In the genomic region with DNA sequence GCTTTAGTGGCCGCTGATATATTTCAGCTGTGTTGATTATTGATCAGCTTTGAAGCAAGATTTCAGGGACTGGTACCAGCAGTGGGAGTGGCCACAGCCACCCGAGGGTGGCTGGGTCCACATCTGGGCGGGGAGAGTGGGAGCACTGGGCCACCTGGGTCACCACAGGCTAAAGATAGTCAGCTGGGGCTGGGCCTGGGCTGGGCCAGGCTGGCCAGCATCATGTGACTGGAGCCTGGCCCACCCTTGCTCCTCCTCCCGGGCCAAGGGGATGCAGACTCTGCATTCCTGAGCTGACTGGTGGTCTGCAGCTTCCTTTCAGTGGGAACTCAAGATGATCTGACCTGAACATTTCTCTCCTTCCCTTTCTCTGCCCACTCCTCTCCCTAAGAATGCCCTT, we compare ENCODE assay signal across 13 cellular contexts. TPM values are rescaled to one million over a fixed set of nuclear protein-coding genes. Genes with fewer than 3 reads are reported as not detected.
DNase-seq lines count a peak whose midpoint lies in the region; ATAC-seq and TF ChIP-seq lines count a peak whose summit lies in the region.
"Had no signal": no experiment of that assay in that cellular context is flagged by ENCODE, and none has a peak within 500 bp of the region (broad histone marks: within the 10 kb centered on the region; RNA-seq: fewer than 3 reads in every experiment).

No MANE protein-coding gene starts in this region.

- intact Hi-C loops in stomach (cut with DNase I; ENCODE audit: low total_unique reads), result no loop called here

- no peaks in the 10 kb centered on the region for H3K27me3 ChIP-seq in stomach

- H3K27ac Mint-ChIP-seq in T-helper 2 cell treated with Interferon-gamma antibody and Interleukin-4, amounts not matched to agents 5 μg/mL and 100 μg/mL, for 36 hours, result peak overlapping the region; percentile 20
- H3K27ac Mint-ChIP-seq in activated naive CD8-positive, alpha-beta T cell treated with anti-CD3 and anti-CD28 coated beads, Interleukin-2, amount 50 U/mL, for 24 hours, result peak overlapping the region; percentile 31

- TF ChIP-seq POLR2A in stomach (IDR thresholded peaks at IDR 0.05), result no peak

- H3K36me3 ChIP-seq in stomach, result no peaks in the 10 kb centered on the region

- no peak for TF ChIP-seq CTCF in stomach (IDR thresholded peaks at IDR 0.05)

- WGBS in stomach, 5 donors, result 28 to 49% (median 38%) methylated on average over 3 to 4 of the region's 4 CpGs

- no peak overlapping the region for H3K4me3 ChIP-seq in stomach

- no peak for TF ChIP-seq EP300 in stomach (IDR thresholded peaks at IDR 0.05)

- H3K27ac ChIP-seq in stomach, result peak overlapping the region in 3 of 5 donors; percentile 26 to 39 (median 33)
- H3K27ac ChIP-seq: 22Rv1 had no signal

- ATAC-seq in activated naive CD8-positive, alpha-beta T cell treated with anti-CD3 and anti-CD28 coated beads, Interleukin-2, amount 50 U/mL, for 24 hours, result no peak
- peak; percentile 58 for ATAC-seq in left lobe of liver
- ATAC-seq in stimulated activated naive CD8-positive, alpha-beta T cell treated with anti-CD3 and anti-CD28 coated beads, Interleukin-15, Interleukin-2, amounts not matched to agents 100 U/mL and 50 U/mL, for 24 hours, result no peak

- no peaks in the 10 kb centered on the region for H3K36me3 Mint-ChIP-seq in T-helper 2 cell treated with Interferon-gamma antibody and Interleukin-4, amounts not matched to agents 5 μg/mL and 100 μg/mL, for 36 hours (ENCODE audit: low read depth)
- peaks cover 17% of the 10 kb centered on the region for H3K36me3 Mint-ChIP-seq in activated naive CD8-positive, alpha-beta T cell treated with anti-CD3 and anti-CD28 coated beads, Interleukin-2, amount 50 U/mL, for 24 hours (ENCODE audit: low read depth)

- H3K9me3 ChIP-seq in stomach, result no peaks in the 10 kb centered on the region

- peaks cover 36% of the 10 kb centered on the region for H3K4me1 Mint-ChIP-seq in T-helper 2 cell treated with Interferon-gamma antibody and Interleukin-4, amounts not matched to agents 5 μg/mL and 100 μg/mL, for 36 hours (ENCODE audit: low read depth)
- H3K4me1 Mint-ChIP-seq in activated naive CD8-positive, alpha-beta T cell treated with anti-CD3 and anti-CD28 coated beads, Interleukin-2, amount 50 U/mL, for 24 hours, result peaks cover 86% of the 10 kb centered on the region

- DNase-seq in T-helper 2 cell treated with Interferon-gamma antibody and Interleukin-4, amounts not matched to agents 5 μg/mL and 100 μg/mL, for 36 hours (ENCODE audit: low spot score), result no peak
- DNase-seq in T-helper 2 cell, result no peak
- DNase-seq in activated naive CD8-positive, alpha-beta T cell treated with anti-CD3 and anti-CD28 coated beads, Interleukin-2, amount 50 U/mL, for 24 hours, result no peak
- no peak for DNase-seq in left lobe of liver (ENCODE audit: low spot score)
- no peak for DNase-seq in stomach
- no peak for DNase-seq in NOMO-1 treated with DMSO at 0.1 percent for 48 hours (lab: John Stamatoyannopoulos, UW; ENCODE audit: unreplicated experiment)
- DNase-seq in stimulated activated naive CD8-positive, alpha-beta T cell treated with anti-CD3 and anti-CD28 coated beads, Interleukin-15, Interleukin-2, amounts not matched to agents 100 U/mL and 50 U/mL, for 24 hours, result no peak
- DNase-seq in COR-L47 (lab: John Stamatoyannopoulos, UW), result no peak
- DNase-seq: DMS79, left cardiac atrium, NCI-H2171 treated with DMSO at 0.1 percent for 48 hours had no signal

- peaks cover 67 to 100% (median 82%) of the 10 kb centered on the region in 4 donors for H3K4me1 ChIP-seq in stomach

- no peaks in the 10 kb centered on the region for H3K9me3 Mint-ChIP-seq in T-helper 2 cell treated with Interferon-gamma antibody and Interleukin-4, amounts not matched to agents 5 μg/mL and 100 μg/mL, for 36 hours
- no peaks in the 10 kb centered on the region for H3K9me3 Mint-ChIP-seq in activated naive CD8-positive, alpha-beta T cell treated with anti-CD3 and anti-CD28 coated beads, Interleukin-2, amount 50 U/mL, for 24 hours
- H3K9me3 Mint-ChIP-seq: activated T-helper 2 cell treated with anti-CD3 and anti-CD28 coated beads, Interferon-gamma antibody, Interleukin-2, Interleukin-4, amounts not matched to agents 10 μg/mL and 5 μg/mL and 100 μg/mL, durations not matched to agents 14 hours and 24 hours and 36 hours had no signal

- no peak overlapping the region for H3K4me3 Mint-ChIP-seq in T-helper 2 cell treated with Interferon-gamma antibody and Interleukin-4, amounts not matched to agents 5 μg/mL and 100 μg/mL, for 36 hours
- no peak overlapping the region for H3K4me3 Mint-ChIP-seq in activated naive CD8-positive, alpha-beta T cell treated with anti-CD3 and anti-CD28 coated beads, Interleukin-2, amount 50 U/mL, for 24 hours

- no peaks in the 10 kb centered on the region for H3K27me3 Mint-ChIP-seq in T-helper 2 cell treated with Interferon-gamma antibody and Interleukin-4, amounts not matched to agents 5 μg/mL and 100 μg/mL, for 36 hours (ENCODE audit: low read depth)
- H3K27me3 Mint-ChIP-seq in activated naive CD8-positive, alpha-beta T cell treated with anti-CD3 and anti-CD28 coated beads, Interleukin-2, amount 50 U/mL, for 24 hours, result no peaks in the 10 kb centered on the region

RNA-seq across cellular contexts. Expression of a gene that starts 27.1 kb away (rescaled TPM):
- 83.2 TPM for total RNA-seq in left lobe of liver
- 100 to 1,000 TPM in 4 of 5 donors, 10 to 100 TPM in 1; 54.5 to 211 (median 180) TPM for total RNA-seq in stomach
- polyA plus RNA-seq in stomach, result 10 to 100 TPM; 15.0 to 19.4 (median 19.2) TPM
